Comparison of ENCODE assay signal across 8 cellular contexts in the genomic region with DNA sequence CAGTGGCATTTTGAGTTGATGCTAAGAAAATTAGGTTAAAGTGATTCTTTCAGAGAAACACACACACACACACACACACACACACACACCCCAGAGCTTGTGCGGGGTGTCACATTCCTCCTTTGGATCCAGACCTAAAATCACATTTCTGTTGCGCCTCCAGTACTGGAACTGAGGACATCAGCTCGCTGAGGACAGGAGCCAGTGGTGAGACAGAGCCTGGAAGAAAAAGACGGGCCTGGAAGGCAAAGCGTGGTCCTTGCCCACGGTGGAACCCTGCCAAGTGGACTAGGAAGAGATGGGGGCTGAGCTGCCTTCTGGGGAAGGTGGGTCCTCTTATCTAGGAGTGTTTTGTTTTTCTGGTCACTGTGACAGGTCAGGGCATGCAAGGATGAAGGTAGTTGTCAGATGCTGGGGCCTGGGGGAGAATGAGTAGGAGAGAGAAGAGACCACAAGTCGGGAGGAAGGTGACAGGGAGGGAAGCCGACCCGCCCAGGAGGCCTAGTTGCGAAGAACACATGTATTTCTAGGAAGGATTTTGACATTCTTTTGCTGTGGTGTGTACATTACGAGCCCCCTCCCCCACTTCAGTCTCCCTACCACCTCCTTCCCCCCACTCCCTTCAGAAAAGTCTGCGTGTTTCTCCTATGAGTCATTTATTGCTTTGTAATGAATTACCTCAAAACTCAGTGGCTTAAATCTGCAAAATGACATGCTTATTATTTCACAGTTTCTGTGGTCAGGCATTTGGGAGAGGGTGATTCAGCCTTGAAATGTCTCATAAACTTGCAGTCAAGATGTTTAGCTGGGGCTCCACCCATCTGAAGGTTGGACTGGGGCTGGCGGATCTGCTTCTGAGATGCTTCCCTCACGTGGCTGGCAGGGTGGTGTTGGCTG. TPM values are rescaled to one million over a fixed set of nuclear protein-coding genes. Genes with fewer than 3 reads are reported as not detected.
DNase-seq lines count a peak whose midpoint lies in the region; ATAC-seq and TF ChIP-seq lines count a peak whose summit lies in the region.

No MANE protein-coding gene starts in this region.

- no peak overlapping the region for H3K27ac ChIP-seq in effector memory CD4-positive, alpha-beta T cell (ENCODE audit: insufficient read depth, low read length, poor library complexity, severe bottlenecking)

- peaks cover 7% of the 10 kb centered on the region; the same call in 1 of the 2 replicates for H3K9me3 ChIP-seq in MG63
- no peaks in the 10 kb centered on the region for H3K9me3 ChIP-seq in effector memory CD4-positive, alpha-beta T cell (ENCODE audit: control insufficient read depth, low read length)

- no peak for ATAC-seq in GM19455 (IDR thresholded peaks at IDR 0.05; ENCODE audit: unreplicated experiment)

- H3K36me3 Mint-ChIP-seq in Calu3 (ENCODE audit: insufficient read depth, unreplicated experiment) (peaks cover 24% of the 10 kb centered on the region), nephron (ENCODE audit: low read depth) (no peaks in the 10 kb centered on the region)
- H3K36me3 Mint-ChIP-seq in activated naive CD4-positive, alpha-beta T cell treated with anti-CD3 and anti-CD28 coated beads, Interleukin-2, amount 50 U/mL, for 24 hours = peaks cover 1% of the 10 kb centered on the region

- CTCF ChIA-PET in Calu3 (lab: Charles Lee) = interaction anchor here (0.7 to 2.8 kb wide), 7 partner anchors 9 to 128 kb away, joined by 3 to 16 read pairs (median 4); no protein-coding TSS in a partner anchor

- intact Hi-C loops in Calu3 (cut with micrococcal nuclease; ENCODE audit: unreplicated experiment) = loop anchor here (1.0 kb wide), 1 partner anchor 23 kb away; no protein-coding TSS in a partner anchor

- H3K4me3 Mint-ChIP-seq in Calu3 (ENCODE audit: low read depth, unreplicated experiment) (peak overlapping the region; percentile 15), nephron (no peak overlapping the region)
- no peak overlapping the region for H3K4me3 Mint-ChIP-seq in activated naive CD4-positive, alpha-beta T cell treated with anti-CD3 and anti-CD28 coated beads, Interleukin-2, amount 50 U/mL, for 24 hours

- H3K4me1 Mint-ChIP-seq in Calu3 (ENCODE audit: low read depth, unreplicated experiment) (peaks cover 27% of the 10 kb centered on the region), nephron (peaks cover 21% of the 10 kb centered on the region)
- H3K4me1 Mint-ChIP-seq in activated naive CD4-positive, alpha-beta T cell treated with anti-CD3 and anti-CD28 coated beads, Interleukin-2, amount 50 U/mL, for 24 hours = peaks cover 9% of the 10 kb centered on the region

- H3K27ac Mint-ChIP-seq in Calu3 (ENCODE audit: unreplicated experiment) = peak overlapping the region; percentile 66
- peak overlapping the region; percentile 51 for H3K27ac Mint-ChIP-seq in activated naive CD4-positive, alpha-beta T cell treated with anti-CD3 and anti-CD28 coated beads, Interleukin-2, amount 50 U/mL, for 24 hours
- peak overlapping the region; percentile 21 to 65 (median 34) for H3K27ac Mint-ChIP-seq in nephron

- H3K4me3 ChIP-seq in MG63 = no peak overlapping the region
- H3K4me3 ChIP-seq in effector memory CD4-positive, alpha-beta T cell (ENCODE audit: insufficient read depth, low read depth, low read length, poor library complexity, severe bottlenecking) = no peak overlapping the region

- no peak for TF ChIP-seq CTCF in Calu3 (IDR thresholded peaks at IDR 0.05; ENCODE audit: unreplicated experiment)
- no peak for TF ChIP-seq CTCF in nephron (IDR thresholded peaks at IDR 0.05; ENCODE audit: unreplicated experiment in 3 of 3)

- peaks cover 6% of the 10 kb centered on the region for H3K4me1 ChIP-seq in effector memory CD4-positive, alpha-beta T cell (ENCODE audit: control insufficient read depth, insufficient read depth, low read length, poor library complexity, severe bottlenecking)

- peaks cover 20% of the 10 kb centered on the region for H3K27me3 Mint-ChIP-seq in Calu3 (ENCODE audit: unreplicated experiment)
- H3K27me3 Mint-ChIP-seq in activated naive CD4-positive, alpha-beta T cell treated with anti-CD3 and anti-CD28 coated beads, Interleukin-2, amount 50 U/mL, for 24 hours = peaks cover 22% of the 10 kb centered on the region
- H3K27me3 Mint-ChIP-seq in nephron (ENCODE audit: low read depth) = peaks cover 52% of the 10 kb centered on the region

- no peaks in the 10 kb centered on the region for H3K36me3 ChIP-seq in MG63
- no peaks in the 10 kb centered on the region for H3K36me3 ChIP-seq in effector memory CD4-positive, alpha-beta T cell (ENCODE audit: control insufficient read depth, insufficient read depth, low read length)

- no TSS peak for BruUV-seq in Calu3 (replicated peaks; lab: Mats Ljungman, UMichigan)

- no peaks in the 10 kb centered on the region for H3K9me3 Mint-ChIP-seq in Calu3 (ENCODE audit: low read depth, unreplicated experiment)
- no peaks in the 10 kb centered on the region for H3K9me3 Mint-ChIP-seq in activated naive CD4-positive, alpha-beta T cell treated with anti-CD3 and anti-CD28 coated beads, Interleukin-2, amount 50 U/mL, for 24 hours
- H3K9me3 Mint-ChIP-seq in nephron = peaks cover 5% of the 10 kb centered on the region

- H3K27me3 ChIP-seq in MG63 = peaks cover 11% of the 10 kb centered on the region
- H3K27me3 ChIP-seq in effector memory CD4-positive, alpha-beta T cell (replicated peaks; ENCODE audit: control insufficient read depth, insufficient read depth, low read length, poor library complexity, severe bottlenecking) = peaks cover 18% of the 10 kb centered on the region

- peak; percentile 79 for DNase-seq in Calu3
- DNase-seq in MG63 = peak; percentile 51
- DNase-seq in effector memory CD4-positive, alpha-beta T cell = no peak
- DNase-seq in midbrain (lab: John Stamatoyannopoulos, UW) = no peak
- no peak for DNase-seq in NCI-H446 treated with DMSO at 0.1 percent for 48 hours (lab: John Stamatoyannopoulos, UW)

RNA-seq across cellular contexts. Expression of a gene that starts 4.8 kb away (rescaled TPM):
- 1.5 and 2.8 TPM in 2 replicates for total RNA-seq in Calu3 (2022)
- 0.07 TPM in 1 of 2 replicates, not detected in the other for total RNA-seq in MG63 (2014; rRNA removed; shearing (Covaris generic); ENCODE audit: low replicate concordance)

RNA-seq across cellular contexts. Expression of a gene that starts 54.1 kb away (rescaled TPM):
- 19.0 and 22.1 TPM in 2 replicates for total RNA-seq in Calu3 (2022)
- 0.27 and 0.66 TPM in 2 replicates for total RNA-seq in MG63 (2014; rRNA removed; shearing (Covaris generic); ENCODE audit: low replicate concordance)

Comparison
In these comparisons a context has a peak if more than half of its experiments do, and no peak if none do; other contexts are left out.
1. DNase-seq: peak in Calu3 (single experiment) and MG63 (single experiment); none in effector memory CD4-positive, alpha-beta T cell (0 of 3), midbrain (single experiment) and NCI-H446 treated with DMSO at 0.1 percent for 48 hours (single experiment).
2. RNA of a gene that starts 54.1 kb away (total RNA-seq): 19.0 to 22.1 TPM in Calu3; 0.27 to 0.66 TPM in MG63; every median in the first group is over 10 times any median in the second.
3. Peak in every context shown above with its lines, with median percentiles within 50 percentile points of each other: H3K27ac Mint-ChIP-seq.